Comparison of ENCODE assay signal across 8 cellular contexts in the genomic region with DNA sequence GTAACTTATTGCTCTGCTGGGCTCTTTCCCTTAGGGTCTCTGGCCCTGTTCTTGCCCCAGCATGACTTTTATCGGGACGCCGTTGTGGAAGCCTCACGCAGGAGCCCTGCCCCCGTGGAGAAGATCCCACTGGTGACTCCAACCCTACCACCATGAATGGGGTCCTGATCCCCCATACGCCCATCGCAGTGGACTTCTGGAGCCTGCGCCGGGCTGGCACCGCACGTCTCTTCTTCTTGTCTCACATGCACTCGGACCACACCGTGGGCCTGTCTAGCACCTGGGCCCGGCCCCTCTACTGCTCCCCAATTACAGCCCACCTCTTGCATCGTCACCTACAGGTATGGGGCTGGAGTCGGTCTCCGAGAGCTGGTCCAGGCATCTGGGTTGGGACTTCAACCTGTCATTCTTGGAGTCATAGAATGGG. TPM values are rescaled to one million over a fixed set of nuclear protein-coding genes. Genes with fewer than 3 reads are reported as not detected.
DNase-seq lines count a peak whose midpoint lies in the region; ATAC-seq and TF ChIP-seq lines count a peak whose summit lies in the region.

No MANE protein-coding gene starts in this region.

- no TSS peak for BruUV-seq in OCI-LY7 (replicated peaks; lab: Mats Ljungman, UMichigan)

- H2AFZ ChIP-seq in OCI-LY7 (ENCODE audit: low read length), result peak overlapping the region; percentile 98

- intact Hi-C loops in OCI-LY7 (cut with micrococcal nuclease; ENCODE audit: unreplicated experiment), result loop anchor here (1.0 kb wide), 5 partner anchors 24 to 93 kb away; a partner anchor contains a TSS
- intact Hi-C loops in colonic mucosa (cut with DNase I), result loop anchor here (2.0 kb wide), 2 partner anchors 23 to 69 kb away; a partner anchor contains a TSS
- intact Hi-C loops in uterus (cut with DNase I; ENCODE audit: low total_unique reads), result no loop called here

- TF ChIP-seq POLR2A in uterus (IDR thresholded peaks at IDR 0.05), result no peak

- H3K27me3 ChIP-seq in colonic mucosa (no peaks in the 10 kb centered on the region), mucosa of rectum (ENCODE audit: control insufficient read depth in 2 of 2, insufficient read depth in 2 of 2, low read length in 2 of 2) (no peaks in the 10 kb centered on the region), uterus (no peaks in the 10 kb centered on the region)

- H4K20me1 ChIP-seq in OCI-LY7 (ENCODE audit: insufficient read depth, low read length), result no peaks in the 10 kb centered on the region

- peak overlapping the region; percentile 72 for H3K27ac ChIP-seq in OCI-LY7 (ENCODE audit: low read depth, low read length, poor library complexity, severe bottlenecking)
- peak overlapping the region; percentile 93 for H3K27ac ChIP-seq in colonic mucosa
- peak overlapping the region; percentile 76 to 93 for H3K27ac ChIP-seq in mucosa of rectum (ENCODE audit: low read depth in 2 of 2, low read length in 2 of 2)
- H3K27ac ChIP-seq in uterus, result peak overlapping the region; percentile 88 to 90

- POLR2A ChIA-PET in OCI-LY7 (lab: Charles Lee), result interaction anchor here (0.8 to 3.9 kb wide), 6 partner anchors 22 to 46 kb away, joined by 3 to 68 read pairs (median 4); a partner anchor contains a TSS

- H3K4me1 ChIP-seq in OCI-LY7 (ENCODE audit: insufficient read depth, low read length, poor library complexity, severe bottlenecking) (peaks cover 27% of the 10 kb centered on the region), colonic mucosa (peaks cover 10% of the 10 kb centered on the region), mucosa of rectum (ENCODE audit: control insufficient read depth in 2 of 2, insufficient read depth in 2 of 2, low read length in 2 of 2) (peaks cover 26 to 29% of the 10 kb centered on the region in 2 donors), uterus (peaks cover 4 to 9% of the 10 kb centered on the region in 2 donors)

- CTCF ChIA-PET in OCI-LY7 (lab: Charles Lee; ENCODE audit: unreplicated experiment), result interaction anchor here (1.1 kb wide), 1 partner anchor 13 kb away, joined by 3 read pairs; no protein-coding TSS in a partner anchor

- H3K4me2 ChIP-seq in OCI-LY7 (ENCODE audit: low read length), result peak overlapping the region; percentile 83

- peaks cover 60% of the 10 kb centered on the region for H3K36me3 ChIP-seq in OCI-LY7 (ENCODE audit: insufficient read depth, low read length)
- no peaks in the 10 kb centered on the region for H3K36me3 ChIP-seq in colonic mucosa
- peaks cover 0 to 25% of the 10 kb centered on the region in 2 donors for H3K36me3 ChIP-seq in mucosa of rectum (ENCODE audit: control insufficient read depth in 2 of 2, insufficient read depth in 2 of 2, low read length in 2 of 2)
- no peaks in the 10 kb centered on the region for H3K36me3 ChIP-seq in uterus

- H3K9me2 ChIP-seq in OCI-LY7 (ENCODE audit: insufficient read depth, low read length), result no peaks in the 10 kb centered on the region

- DNase-seq in NCI-H2081 (lab: John Stamatoyannopoulos, UW) (peak; percentile 1 to 34), NCI-H2081 treated with DMSO at 0.1 percent for 48 hours (lab: John Stamatoyannopoulos, UW) (no peak), OCI-LY7 (ENCODE audit: low spot score) (peak; percentile 63), colonic mucosa (no peak), uterus (peak in 1 of 2 donors; percentile 41), DMS79 (lab: John Stamatoyannopoulos, UW) (no peak)

- TF ChIP-seq CTCF in OCI-LY7 (conservative IDR thresholded peaks at IDR 0.05; ENCODE audit: low read length), result peak; percentile 26; the same call in 1 of the 2 replicates
- TF ChIP-seq CTCF in colonic mucosa (IDR thresholded peaks at IDR 0.05), result no peak
- TF ChIP-seq CTCF in uterus (IDR thresholded peaks at IDR 0.05), result no peak

- peaks cover 43% of the 10 kb centered on the region for H3K79me2 ChIP-seq in OCI-LY7 (ENCODE audit: insufficient read depth, low read depth, low read length)

- H3K9ac ChIP-seq in colonic mucosa (ENCODE audit: low read depth in 2 of 2, low read length in 2 of 2) (peak overlapping the region; percentile 78 to 94), mucosa of rectum (ENCODE audit: low read depth in 1 of 2, low read length in 2 of 2) (peak overlapping the region; percentile 86 to 94)

- peak; percentile 2 for ATAC-seq in HG02571 (IDR thresholded peaks at IDR 0.05; ENCODE audit: unreplicated experiment)

- H3K9me3 ChIP-seq in OCI-LY7 (ENCODE audit: low read length) (no peaks in the 10 kb centered on the region), colonic mucosa (no peaks in the 10 kb centered on the region), mucosa of rectum (ENCODE audit: control insufficient read depth in 2 of 2, low read length in 2 of 2) (no peaks in the 10 kb centered on the region), uterus (no peaks in the 10 kb centered on the region)

- H3K4me3 ChIP-seq in OCI-LY7 (ENCODE audit: low read depth, low read length, poor library complexity, severe bottlenecking) (peak overlapping the region; percentile 99), colonic mucosa (peak overlapping the region; percentile 58), mucosa of rectum (ENCODE audit: low read length in 2 of 2) (peak overlapping the region; percentile 75 to 96), uterus (peak overlapping the region; percentile 59 to 95)

RNA-seq across cellular contexts. Expression of a gene that starts 0.3 kb away (rescaled TPM):
- total RNA-seq in OCI-LY7 (2014; rRNA removed; shearing (Covaris generic)), result 17.3 and 20.1 TPM in 2 replicates
- total RNA-seq in OCI-LY7 (2022) (20.8 and 20.9 TPM in 2 replicates), colonic mucosa (1 to 10 TPM; 5.4 to 9.5 TPM), uterus (1 to 10 TPM; 1.5 to 7.2 (median 3.9) TPM)

RNA-seq across cellular contexts. Expression of a gene that starts 0.8 kb away (rescaled TPM):
- total RNA-seq in OCI-LY7 (2014; rRNA removed; shearing (Covaris generic)), result 37.7 and 45.3 TPM in 2 replicates
- total RNA-seq in OCI-LY7 (2022), result 40.5 and 42.5 TPM in 2 replicates
- 10 to 100 TPM; 19.7 to 31.5 TPM for total RNA-seq in colonic mucosa
- total RNA-seq in uterus, result 10 to 100 TPM in 3 of 4 donors, 1 to 10 TPM in 1; 2.8 to 47.8 (median 18.5) TPM

RNA-seq across cellular contexts. Expression of a gene that starts 18.1 kb away (rescaled TPM):
- 0.46 and 0.82 TPM in 2 replicates for total RNA-seq in OCI-LY7 (2014; rRNA removed; shearing (Covaris generic))
- 1.1 and 1.5 TPM in 2 replicates for total RNA-seq in OCI-LY7 (2022)
- total RNA-seq in colonic mucosa, result 100 to 1,000 TPM; 116 to 191 TPM
- total RNA-seq in uterus, result 1 to 10 TPM in 2 of 4 donors, not detected in 2; 1.4 to 3.1 TPM

RNA-seq across cellular contexts. Expression of a gene that starts 23.7 kb away (rescaled TPM):
- 17.3 and 20.4 TPM in 2 replicates for total RNA-seq in OCI-LY7 (2014; rRNA removed; shearing (Covaris generic))
- 50.2 and 52.6 TPM in 2 replicates for total RNA-seq in OCI-LY7 (2022)
- total RNA-seq in colonic mucosa, result 10 to 100 TPM; 61.2 to 91.2 TPM
- 10 to 100 TPM; 21.5 to 92.7 (median 39.7) TPM for total RNA-seq in uterus

RNA-seq across cellular contexts. Expression of a gene that starts 33.9 kb away (rescaled TPM):
- 27.5 and 29.4 TPM in 2 replicates for total RNA-seq in OCI-LY7 (2014; rRNA removed; shearing (Covaris generic))
- total RNA-seq in OCI-LY7 (2022), result 53.5 and 63.0 TPM in 2 replicates
- 1 to 10 TPM; 3.7 to 5.9 TPM for total RNA-seq in colonic mucosa
- total RNA-seq in uterus, result 1 to 10 TPM in 3 of 4 donors, under 1 TPM in 1; 0.85 to 8.8 (median 2.1) TPM

Comparison
In these comparisons a context has a peak if more than half of its experiments do, and no peak if none do; other contexts are left out.
1. DNase-seq: peak in NCI-H2081 (2 of 2) and OCI-LY7 (single experiment); none in NCI-H2081 treated with DMSO at 0.1 percent for 48 hours (single experiment), colonic mucosa (single experiment) and DMS79 (single experiment).
2. RNA of a gene that starts 18.1 kb away (total RNA-seq): 116 to 191 TPM in colonic mucosa; 1.4 to 3.1 TPM in uterus and 0.46 to 1.5 TPM in OCI-LY7; every median in the first group is over 10 times any median in the second.
3. Peak in every context shown above with its lines, with median percentiles within 50 percentile points of each other: H3K27ac ChIP-seq and H3K4me3 ChIP-seq.